In genomic region chrX:103254921-103255455, GRCh38 we compare ENCODE assay signal across 1 cellular context.
TF ChIP-seq lines count a peak whose summit lies in the region.

TSS of gene TCEAL8 (minus strand) at chrX:103255155. CDS start at chrX:103253979, 1,176 bp downstream.

TF ChIP-seq in IMR-90, 13 proteins besides CTCF, POLR2A, EP300 and RAD21:
- peak; percentile 27; the same call in 1 of the 2 replicates for TF ChIP-seq MAZ (IDR thresholded peaks at IDR 0.05; ENCODE audit: borderline replicate concordance, low read depth, low read length)
- TF ChIP-seq MXI1 (IDR thresholded peaks at IDR 0.05; ENCODE audit: borderline replicate concordance, low read depth, low read length) = no peak
- peak; percentile 63; the same call in 1 of the 2 replicates for TF ChIP-seq BHLHE40 (IDR thresholded peaks at IDR 0.05; ENCODE audit: low read depth, low read length)
- TF ChIP-seq CHD1 (IDR thresholded peaks at IDR 0.05; ENCODE audit: low read depth, low read length) = no peak
- no peak for TF ChIP-seq RFX5 (IDR thresholded peaks at IDR 0.05; ENCODE audit: low read depth, low read length)
- no peak for TF ChIP-seq SMC3 (IDR thresholded peaks at IDR 0.05; ENCODE audit: low read depth, low read length)
- TF ChIP-seq MAFK (IDR thresholded peaks at IDR 0.05; ENCODE audit: low read depth, low read length) = no peak
- peak; percentile 83 for TF ChIP-seq USF2 (IDR thresholded peaks at IDR 0.05; ENCODE audit: low read depth, low read length)
- TF ChIP-seq NFE2L2 (IDR thresholded peaks at IDR 0.05; ENCODE audit: low read depth, low read length) = no peak
- no peak for TF ChIP-seq FOS (IDR thresholded peaks at IDR 0.05; ENCODE audit: low read depth, low read length)
